In genomic region chr5:163407034-163407652, GRCh38 we compare ENCODE assay signal across 10 cellular contexts. TPM values are rescaled to one million over a fixed set of nuclear protein-coding genes. Genes with fewer than 3 reads are reported as not detected.
DNase-seq lines count a peak whose midpoint lies in the region; ATAC-seq and TF ChIP-seq lines count a peak whose summit lies in the region.
"Had no signal": no experiment of that assay in that cellular context is flagged by ENCODE, and none has a peak within 500 bp of the region (broad histone marks: within the 10 kb centered on the region; RNA-seq: fewer than 3 reads in every experiment).

No MANE protein-coding gene starts in this region.

- H3K27ac Mint-ChIP-seq in activated naive CD4-positive, alpha-beta T cell treated with anti-CD3 and anti-CD28 coated beads for 36 hours, result no peak overlapping the region

- CTCF ChIA-PET in activated naive CD4-positive, alpha-beta T cell treated with anti-CD3 and anti-CD28 coated beads for 36 hours (lab: Charles Lee), result interaction anchor here (1.5 kb wide), 1 partner anchor 15 kb away, joined by 4 read pairs; no protein-coding TSS in a partner anchor

- H3K4me3 Mint-ChIP-seq in activated naive CD4-positive, alpha-beta T cell treated with anti-CD3 and anti-CD28 coated beads for 36 hours, result no peak overlapping the region

- H3K9me3 Mint-ChIP-seq in activated naive CD4-positive, alpha-beta T cell treated with anti-CD3 and anti-CD28 coated beads for 36 hours, result no peaks in the 10 kb centered on the region

- H3K36me3 ChIP-seq in brain microvascular endothelial cell (replicated peaks), result no peaks in the 10 kb centered on the region
- H3K36me3 ChIP-seq: colonic mucosa, thoracic aorta had no signal

- TF ChIP-seq CTCF in brain microvascular endothelial cell (IDR thresholded peaks at IDR 0.05; ENCODE audit: low read depth, low read length, missing control alignments), result no peak

- ATAC-seq in GM19468 (IDR thresholded peaks at IDR 0.05; ENCODE audit: extremely low read depth, unreplicated experiment) (peak; percentile 75), HG03280 (IDR thresholded peaks at IDR 0.05; ENCODE audit: unreplicated experiment) (peak; percentile 93), SK-N-SH treated with all-trans-retinoic acid at 6 μM for 48 hours (no peak)

- H3K27ac ChIP-seq in brain microvascular endothelial cell, result no peak overlapping the region
- H3K27ac ChIP-seq: colonic mucosa, thoracic aorta had no signal

- no peaks in the 10 kb centered on the region for H3K36me3 Mint-ChIP-seq in activated naive CD4-positive, alpha-beta T cell treated with anti-CD3 and anti-CD28 coated beads for 36 hours (ENCODE audit: low read depth)

- H3K27me3 ChIP-seq in brain microvascular endothelial cell (replicated peaks), result no peaks in the 10 kb centered on the region
- H3K27me3 ChIP-seq: colonic mucosa had no signal

- H3K27me3 Mint-ChIP-seq in activated naive CD4-positive, alpha-beta T cell treated with anti-CD3 and anti-CD28 coated beads for 36 hours (ENCODE audit: low read depth), result peaks cover 2% of the 10 kb centered on the region

- H3K4me3 ChIP-seq in brain microvascular endothelial cell (ENCODE audit: low read depth, low read length), result no peak overlapping the region
- H3K4me3 ChIP-seq: colonic mucosa, thoracic aorta had no signal

- in situ Hi-C loops in brain microvascular endothelial cell (cut with HindIII; ENCODE audit: low pct_ligation_motif_present, low sequenced_read_pairs), result no loop called here

- intact Hi-C loops in activated naive CD4-positive, alpha-beta T cell treated with anti-CD3 and anti-CD28 coated beads for 36 hours (cut with micrococcal nuclease), result loop anchor here (5.0 kb wide), 1 partner anchor 1555 kb away; no protein-coding TSS in a partner anchor

- H3K4me1 Mint-ChIP-seq in activated naive CD4-positive, alpha-beta T cell treated with anti-CD3 and anti-CD28 coated beads for 36 hours (ENCODE audit: low read depth), result no peaks in the 10 kb centered on the region

- DNase-seq in EL (peak; percentile 1), brain microvascular endothelial cell (peak; percentile 19), globus pallidus (ENCODE audit: low spot score) (no peak), NCI-H2081 (lab: John Stamatoyannopoulos, UW) (no peak)
- no peak for DNase-seq in activated naive CD4-positive, alpha-beta T cell treated with anti-CD3 and anti-CD28 coated beads for 36 hours
- DNase-seq: colonic mucosa had no signal

TF ChIP-seq in SK-N-SH treated with all-trans-retinoic acid at 6 μM for 48 hours, 23 proteins besides CTCF, POLR2A, EP300 and RAD21:
- TF ChIP-seq, protein P1, sequence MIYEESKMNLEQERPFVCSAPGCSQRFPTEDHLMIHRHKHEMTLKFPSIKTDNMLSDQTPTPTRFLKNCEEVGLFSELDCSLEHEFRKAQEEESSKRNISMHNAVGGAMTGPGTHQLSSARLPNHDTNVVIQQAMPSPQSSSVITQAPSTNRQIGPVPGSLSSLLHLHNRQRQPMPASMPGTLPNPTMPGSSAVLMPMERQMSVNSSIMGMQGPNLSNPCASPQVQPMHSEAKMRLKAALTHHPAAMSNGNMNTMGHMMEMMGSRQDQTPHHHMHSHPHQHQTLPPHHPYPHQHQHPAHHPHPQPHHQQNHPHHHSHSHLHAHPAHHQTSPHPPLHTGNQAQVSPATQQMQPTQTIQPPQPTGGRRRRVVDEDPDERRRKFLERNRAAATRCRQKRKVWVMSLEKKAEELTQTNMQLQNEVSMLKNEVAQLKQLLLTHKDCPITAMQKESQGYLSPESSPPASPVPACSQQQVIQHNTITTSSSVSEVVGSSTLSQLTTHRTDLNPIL (CRISPR knock-in tag; IDR thresholded peaks at IDR 0.05; ENCODE audit: low read depth), result no peak
- TF ChIP-seq ESRRG (CRISPR knock-in tag; IDR thresholded peaks at IDR 0.05), result no peak
- no peak for TF ChIP-seq RARB (CRISPR knock-in tag; IDR thresholded peaks at IDR 0.05)
- TF ChIP-seq TCF4 (CRISPR knock-in tag; IDR thresholded peaks at IDR 0.05; ENCODE audit: borderline replicate concordance), result no peak
- no peak for TF ChIP-seq SNAI2 (CRISPR knock-in tag; IDR thresholded peaks at IDR 0.05)
- TF ChIP-seq ZNF70 (CRISPR knock-in tag; IDR thresholded peaks at IDR 0.05), result no peak
- TF ChIP-seq TSHZ2 (CRISPR knock-in tag; IDR thresholded peaks at IDR 0.05), result no peak
- TF ChIP-seq, protein P2, sequence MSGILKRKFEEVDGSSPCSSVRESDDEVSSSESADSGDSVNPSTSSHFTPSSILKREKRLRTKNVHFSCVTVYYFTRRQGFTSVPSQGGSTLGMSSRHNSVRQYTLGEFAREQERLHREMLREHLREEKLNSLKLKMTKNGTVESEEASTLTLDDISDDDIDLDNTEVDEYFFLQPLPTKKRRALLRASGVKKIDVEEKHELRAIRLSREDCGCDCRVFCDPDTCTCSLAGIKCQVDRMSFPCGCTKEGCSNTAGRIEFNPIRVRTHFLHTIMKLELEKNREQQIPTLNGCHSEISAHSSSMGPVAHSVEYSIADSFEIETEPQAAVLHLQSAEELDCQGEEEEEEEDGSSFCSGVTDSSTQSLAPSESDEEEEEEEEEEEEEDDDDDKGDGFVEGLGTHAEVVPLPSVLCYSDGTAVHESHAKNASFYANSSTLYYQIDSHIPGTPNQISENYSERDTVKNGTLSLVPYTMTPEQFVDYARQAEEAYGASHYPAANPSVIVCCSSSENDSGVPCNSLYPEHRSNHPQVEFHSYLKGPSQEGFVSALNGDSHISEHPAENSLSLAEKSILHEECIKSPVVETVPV (CRISPR knock-in tag; IDR thresholded peaks at IDR 0.05), result no peak
- no peak for TF ChIP-seq OSR1 (CRISPR knock-in tag; IDR thresholded peaks at IDR 0.05)
- no peak for TF ChIP-seq ZNF8 (CRISPR knock-in tag; IDR thresholded peaks at IDR 0.05)
- no peak for TF ChIP-seq ARNTL (CRISPR knock-in tag; IDR thresholded peaks at IDR 0.05; ENCODE audit: borderline replicate concordance, low read depth)
- no peak for TF ChIP-seq ZFP3 (CRISPR knock-in tag; IDR thresholded peaks at IDR 0.05)
- no peak for TF ChIP-seq ZFP30 (CRISPR knock-in tag; IDR thresholded peaks at IDR 0.05)
- TF ChIP-seq GLIS3 (CRISPR knock-in tag; IDR thresholded peaks at IDR 0.05), result no peak

RNA-seq across cellular contexts. Expression of gene CCNG1, which starts 30.3 kb away (rescaled TPM):
- total RNA-seq in activated naive CD4-positive, alpha-beta T cell treated with anti-CD3 and anti-CD28 coated beads for 36 hours, result 100 to 1,000 TPM; 213 to 227 TPM

RNA-seq across cellular contexts. Expression of gene NUDCD2, which starts 52.8 kb away (rescaled TPM):
- 10 to 100 TPM; 51.5 to 55.5 TPM for total RNA-seq in activated naive CD4-positive, alpha-beta T cell treated with anti-CD3 and anti-CD28 coated beads for 36 hours

RNA-seq across cellular contexts. Expression of gene HMMR, which starts 53.3 kb away (rescaled TPM):
- 10 to 100 TPM; 91.8 to 99.8 TPM for total RNA-seq in activated naive CD4-positive, alpha-beta T cell treated with anti-CD3 and anti-CD28 coated beads for 36 hours

Comparison
In these comparisons a context has a peak if more than half of its experiments do, and no peak if none do; other contexts are left out.
1. DNase-seq: peak in EL (single experiment) and brain microvascular endothelial cell (single experiment); none in globus pallidus (single experiment), NCI-H2081 (0 of 2) and activated naive CD4-positive, alpha-beta T cell treated with anti-CD3 and anti-CD28 coated beads for 36 hours (single experiment).